27 cellular contexts compared by ENCODE assay signal in genomic region chr6:107805504-107805903, GRCh38. TPM values are rescaled to one million over a fixed set of nuclear protein-coding genes. Genes with fewer than 3 reads are reported as not detected.
DNase-seq lines count a peak whose midpoint lies in the region; ATAC-seq, FAIRE-seq and TF ChIP-seq lines count a peak whose summit lies in the region.
"Had no signal": no experiment of that assay in that cellular context is flagged by ENCODE, and none has a peak within 500 bp of the region (broad histone marks: within the 10 kb centered on the region; RNA-seq: fewer than 3 reads in every experiment).

No MANE protein-coding gene starts in this region.

- H3K4me1 ChIP-seq in CD4-positive, alpha-beta memory T cell (ENCODE audit: insufficient read depth, low read length): peaks cover 62% of the 10 kb centered on the region
- H3K4me1 ChIP-seq in small intestine (ENCODE audit: control insufficient read depth in 2 of 2, insufficient read depth in 1 of 2, low read depth in 1 of 2, low read length in 1 of 2): no peaks in the 10 kb centered on the region
- H3K4me1 ChIP-seq: right atrium auricular region, suprapubic skin had no signal

- H3K27ac ChIP-seq in CD4-positive, alpha-beta T cell (ENCODE audit: low read depth, low read length): no peak overlapping the region
- H3K27ac ChIP-seq in CD4-positive, alpha-beta memory T cell (ENCODE audit: low read depth, low read length): no peak overlapping the region
- no peak overlapping the region for H3K27ac ChIP-seq in small intestine (ENCODE audit: low read depth in 1 of 2, low read length in 1 of 2)
- H3K27ac ChIP-seq: C4-2B, epithelial cell of prostate, pancreas, right atrium auricular region, RWPE1, suprapubic skin had no signal

- H3K27me3 Mint-ChIP-seq in CD4-positive, alpha-beta T cell: no peaks in the 10 kb centered on the region
- H3K27me3 Mint-ChIP-seq in CD4-positive, alpha-beta memory T cell: no peaks in the 10 kb centered on the region
- no peaks in the 10 kb centered on the region for H3K27me3 Mint-ChIP-seq in activated naive CD8-positive, alpha-beta T cell
- H3K27me3 Mint-ChIP-seq in nephron (ENCODE audit: low read depth): peaks cover 4% of the 10 kb centered on the region
- H3K27me3 Mint-ChIP-seq: naive B cell had no signal

- H3K4me1 Mint-ChIP-seq in CD4-positive, alpha-beta T cell (ENCODE audit: low read depth): peaks cover 85% of the 10 kb centered on the region
- peaks cover 50 to 85% (median 60%) of the 10 kb centered on the region in 4 donors for H3K4me1 Mint-ChIP-seq in CD4-positive, alpha-beta memory T cell
- H3K4me1 Mint-ChIP-seq in activated naive CD8-positive, alpha-beta T cell (ENCODE audit: low read depth): peaks cover 62% of the 10 kb centered on the region
- peaks cover 27% of the 10 kb centered on the region for H3K4me1 Mint-ChIP-seq in nephron

- intact Hi-C loops in CD4-positive, alpha-beta T cell (cut with DNase I, micrococcal nuclease): loop anchor here in 1 of 2 experiments (2.0 kb wide), 1 partner anchor 15 kb away; no protein-coding TSS in a partner anchor
- intact Hi-C loops in CD4-positive, alpha-beta memory T cell (cut with micrococcal nuclease): no loop called here
- intact Hi-C loops in left ventricle myocardium superior (cut with micrococcal nuclease): no loop called here

- H3K36me3 ChIP-seq in CD4-positive, alpha-beta memory T cell (ENCODE audit: insufficient read depth, low read length): no peaks in the 10 kb centered on the region
- H3K36me3 ChIP-seq in small intestine (ENCODE audit: control insufficient read depth in 2 of 2, insufficient read depth in 2 of 2, low read length in 2 of 2): no peaks in the 10 kb centered on the region
- H3K36me3 ChIP-seq: pancreas, right atrium auricular region, suprapubic skin had no signal

- H3K36me3 Mint-ChIP-seq in CD4-positive, alpha-beta T cell (ENCODE audit: low read depth): peaks cover 44% of the 10 kb centered on the region
- H3K36me3 Mint-ChIP-seq in CD4-positive, alpha-beta memory T cell: peaks cover 28 to 30% of the 10 kb centered on the region in 2 donors
- H3K36me3 Mint-ChIP-seq in activated naive CD8-positive, alpha-beta T cell: peaks cover 15% of the 10 kb centered on the region
- H3K36me3 Mint-ChIP-seq in nephron (ENCODE audit: low read depth): peaks cover 7% of the 10 kb centered on the region
- H3K36me3 Mint-ChIP-seq: mesothelial cell of epicardium had no signal

- CTCF ChIA-PET in CD4-positive, alpha-beta T cell (lab: Charles Lee): interaction anchor here (0.6 to 0.9 kb wide), 2 partner anchors 32 to 55 kb away, joined by 3 read pairs; no protein-coding TSS in a partner anchor
- CTCF ChIA-PET in CD4-positive, alpha-beta memory T cell (lab: Charles Lee; ENCODE audit: partially characterized antibody): interaction anchor here (0.6 to 4.1 kb wide), 7 partner anchors 12 to 115 kb away, joined by 3 to 34 read pairs (median 4); partner anchors contain the start of gene SCML4

- no peak for DNase-seq in CD4-positive, alpha-beta T cell
- DNase-seq in CD4-positive, alpha-beta memory T cell: no peak
- DNase-seq in small intestine (no peak), left ventricle myocardium superior (no peak)
- DNase-seq: activated CD4-positive, CD25-positive, alpha-beta regulatory T cell treated with anti-CD3 and anti-CD28 coated beads, Interleukin-2, amount 50 U/mL, for 72 hours; DMS 273 treated with DMSO at 0.1 percent for 48 hours; HFFc6; naive B cell; NCI-H1417 treated with DMSO at 0.1 percent for 48 hours; NCI-H2081 treated with DMSO at 0.1 percent for 48 hours; NCI-H345; NCI-H774; pancreas; SK-N-SH; stimulated activated CD4-positive, alpha-beta T cell treated with anti-CD3 and anti-CD28 coated beads, Interleukin-4, amount 100 ng/mL, for 1 hour; T-helper 2 cell had no signal

- H3K4me3 Mint-ChIP-seq in CD4-positive, alpha-beta T cell: peak overlapping the region; percentile 22
- no peak overlapping the region for H3K4me3 Mint-ChIP-seq in CD4-positive, alpha-beta memory T cell
- peak overlapping the region; percentile 4 for H3K4me3 Mint-ChIP-seq in activated naive CD8-positive, alpha-beta T cell
- no peak overlapping the region for H3K4me3 Mint-ChIP-seq in nephron
- H3K4me3 Mint-ChIP-seq: GM23338, HFFc6, mesothelial cell of epicardium, naive B cell had no signal

- TF ChIP-seq CTCF in CD4-positive, alpha-beta T cell (IDR thresholded peaks at IDR 0.05): no peak
- no peak for TF ChIP-seq CTCF in nephron (IDR thresholded peaks at IDR 0.05; ENCODE audit: unreplicated experiment in 3 of 3)

- H3K9me3 Mint-ChIP-seq in CD4-positive, alpha-beta T cell: no peaks in the 10 kb centered on the region
- peaks cover 0 to 2% (median 0%) of the 10 kb centered on the region in 8 donors for H3K9me3 Mint-ChIP-seq in CD4-positive, alpha-beta memory T cell
- H3K9me3 Mint-ChIP-seq in activated naive CD8-positive, alpha-beta T cell (ENCODE audit: low read depth): no peaks in the 10 kb centered on the region
- H3K9me3 Mint-ChIP-seq in nephron: peaks cover 5% of the 10 kb centered on the region
- H3K9me3 Mint-ChIP-seq: HFFc6 had no signal

- FAIRE-seq in small intestine (lab: Jason Lieb, UNC): no peak
- FAIRE-seq: islet of Langerhans, pancreas had no signal

- H3K4me3 ChIP-seq in CD4-positive, alpha-beta memory T cell (ENCODE audit: low read length in 2 of 2): no peak overlapping the region
- no peak overlapping the region for H3K4me3 ChIP-seq in small intestine (ENCODE audit: low read depth in 1 of 2, low read length in 2 of 2)
- H3K4me3 ChIP-seq: GM23338, pancreas, right atrium auricular region, suprapubic skin had no signal

- 86 to 91% (median 90%) methylated on average over 2 of the region's 2 CpGs for WGBS in small intestine, 3 donors

- POLR2A ChIA-PET in CD4-positive, alpha-beta T cell (lab: Charles Lee): interaction anchor here (1.0 to 3.4 kb wide), 6 partner anchors 11 to 65 kb away, joined by 3 to 31 read pairs (median 8); partner anchors contain the start of gene SCML4
- POLR2A ChIA-PET in CD4-positive, alpha-beta memory T cell (lab: Charles Lee; ENCODE audit: partially characterized antibody): interaction anchor here (0.8 to 3.7 kb wide), 7 partner anchors 9 to 97 kb away, joined by 3 to 19 read pairs (median 4); partner anchors contain the start of gene SCML4

- H3K27me3 ChIP-seq in CD4-positive, alpha-beta T cell (ENCODE audit: control insufficient read depth, insufficient read depth, low read length): no peaks in the 10 kb centered on the region
- H3K27me3 ChIP-seq in CD4-positive, alpha-beta memory T cell (ENCODE audit: insufficient read depth, low read length): no peaks in the 10 kb centered on the region
- no peaks in the 10 kb centered on the region for H3K27me3 ChIP-seq in small intestine (ENCODE audit: control insufficient read depth in 2 of 2, insufficient read depth in 2 of 2, low read length in 2 of 2)
- H3K27me3 ChIP-seq: pancreas, right atrium auricular region had no signal

- peak overlapping the region; percentile 80 for H3K27ac Mint-ChIP-seq in CD4-positive, alpha-beta T cell
- H3K27ac Mint-ChIP-seq in CD4-positive, alpha-beta memory T cell: peak overlapping the region; percentile 42 to 84 (median 76)
- H3K27ac Mint-ChIP-seq in activated naive CD8-positive, alpha-beta T cell: peak overlapping the region; percentile 70
- peak overlapping the region in 2 of 3 experiments; percentile 54 to 67 for H3K27ac Mint-ChIP-seq in nephron
- H3K27ac Mint-ChIP-seq: GM23338, HFFc6, mesothelial cell of epicardium had no signal

- H3K9me3 ChIP-seq in CD4-positive, alpha-beta T cell (ENCODE audit: control insufficient read depth, low read length): no peaks in the 10 kb centered on the region
- H3K9me3 ChIP-seq in CD4-positive, alpha-beta memory T cell (ENCODE audit: control insufficient read depth in 1 of 2, low read length in 2 of 2): no peaks in the 10 kb centered on the region
- H3K9me3 ChIP-seq in small intestine (ENCODE audit: control insufficient read depth, low read depth): no peaks in the 10 kb centered on the region
- H3K9me3 ChIP-seq: pancreas, right atrium auricular region, SK-N-SH, suprapubic skin had no signal

- ATAC-seq in CD4-positive, alpha-beta T cell (ENCODE audit: poor library complexity): peak; percentile 74
- ATAC-seq in GM18502 (IDR thresholded peaks at IDR 0.05; ENCODE audit: poor library complexity, unreplicated experiment) (no peak), left ventricle myocardium superior (no peak)
- ATAC-seq: GM23338, pancreas had no signal

RNA-seq across cellular contexts. Expression of gene SCML4, which starts 18.6 kb away (rescaled TPM):
- total RNA-seq in CD4-positive, alpha-beta T cell: 10 to 100 TPM; 44.1 to 47.8 TPM
- 10 to 100 TPM; 85.2 to 90.2 TPM for total RNA-seq in CD4-positive, alpha-beta memory T cell
- polyA plus RNA-seq in CD4-positive, alpha-beta memory T cell: 100 to 1,000 TPM in 1 of 2 donors, 10 to 100 TPM in 1; 78.9 to 105 TPM
- polyA plus RNA-seq in small intestine: 10 to 100 TPM in 1 of 3 donors, 1 to 10 TPM in 2; 5.5 to 14.3 (median 5.9) TPM
- 0.17 TPM for total RNA-seq in left ventricle myocardium superior
- total RNA-seq: GM23338, HFFc6, mesothelial cell of epicardium had no signal
- polyA plus RNA-seq: GM23338 had no signal

Comparison
In these comparisons a context has a peak if more than half of its experiments do, and no peak if none do; other contexts are left out.
1. H3K4me3 Mint-ChIP-seq: peak in CD4-positive, alpha-beta T cell (single experiment) and activated naive CD8-positive, alpha-beta T cell (single experiment); none in CD4-positive, alpha-beta memory T cell (0 of 8) and nephron (0 of 3).
2. RNA of gene SCML4, which starts 18.6 kb away (total RNA-seq): 85.2 to 90.2 TPM in CD4-positive, alpha-beta memory T cell and 44.1 to 47.8 TPM in CD4-positive, alpha-beta T cell; 0.17 TPM in left ventricle myocardium superior (single experiment); every median in the first group is over 10 times any median in the second.
3. Peak in every context shown above with its lines, with median percentiles within 50 percentile points of each other: H3K27ac Mint-ChIP-seq.